8 cellular contexts compared by ENCODE assay signal in the genomic region with DNA sequence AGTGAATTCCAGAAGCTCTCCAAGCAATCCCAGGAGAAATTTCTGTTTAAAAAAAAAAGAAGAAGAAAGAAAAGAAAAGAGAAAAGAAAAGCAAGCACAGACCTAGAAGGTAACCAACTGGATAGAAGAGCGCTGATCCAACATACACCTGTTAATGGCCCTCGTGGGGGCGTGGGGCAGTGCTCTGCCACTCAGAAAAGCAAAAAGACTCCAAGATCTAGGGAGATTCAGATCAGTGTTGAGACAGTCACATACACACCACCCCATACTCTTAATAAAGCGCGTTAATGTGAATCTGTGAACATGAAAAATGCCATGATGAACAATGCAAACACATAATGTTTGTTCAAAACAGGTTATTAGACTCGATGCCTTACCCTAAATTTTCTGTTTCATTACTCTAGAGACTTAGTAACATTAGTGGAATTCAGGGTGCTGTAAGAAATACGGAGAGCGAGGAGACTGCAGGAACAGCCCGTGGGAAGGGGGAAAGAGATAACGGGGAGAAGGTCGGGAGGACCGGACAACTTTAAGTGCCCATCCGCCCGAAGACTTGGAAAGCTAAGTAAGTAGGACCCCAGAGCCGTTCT. TPM values are rescaled to one million over a fixed set of nuclear protein-coding genes. Genes with fewer than 3 reads are reported as not detected.
A peak's percentile ranks its signal among the peaks of the same experiment; 100 is the strongest.
DNase-seq lines count a peak whose midpoint lies in the region; ATAC-seq, FAIRE-seq and TF ChIP-seq lines count a peak whose summit lies in the region.

No MANE protein-coding gene starts in this region.

- no peak overlapping the region for H2BK15ac ChIP-seq in IMR-90 (ENCODE audit: low read depth, low read length)

- peak overlapping the region; percentile 4 to 82; a peak in 3 of 4 replicates for H4K8ac ChIP-seq in IMR-90 (ENCODE audit: low read depth in 2 of 2, low read length in 2 of 2)

- dilution Hi-C loops in IMR-90 (cut with HindIII; ENCODE audit: low sequenced_read_pairs, unreplicated experiment), result no loop called here

- peaks cover 6% of the 10 kb centered on the region; the same call in 1 of the 2 replicates for H3K4me1 ChIP-seq in IMR-90 (ENCODE audit: control insufficient read depth, insufficient read depth, low read length)
- peaks cover 6 to 13% of the 10 kb centered on the region in 2 donors for H3K4me1 ChIP-seq in mucosa of rectum (ENCODE audit: control insufficient read depth in 2 of 2, insufficient read depth in 2 of 2, low read length in 2 of 2)

- peaks cover 24 to 41% of the 10 kb centered on the region in 2 experiments for H3K79me1 ChIP-seq in IMR-90 (ENCODE audit: low read depth in 1 of 2, low read length in 2 of 2)

- BruUV-seq in IMR-90 (replicated peaks; lab: Mats Ljungman, UMichigan), result TSS peak; percentile 82

- H3K9ac ChIP-seq in IMR-90 (ENCODE audit: low read depth, low read length), result peak overlapping the region; percentile 80
- peak overlapping the region; percentile 54 to 60 for H3K9ac ChIP-seq in mucosa of rectum (ENCODE audit: low read depth in 1 of 2, low read length in 2 of 2)

- H3K4ac ChIP-seq in IMR-90 (ENCODE audit: low read depth, low read length), result peak overlapping the region; percentile 44; the same call in 1 of the 2 replicates

- peak overlapping the region; percentile 57 for H2BK120ac ChIP-seq in IMR-90 (ENCODE audit: low read depth, low read length)

- peaks cover 5% of the 10 kb centered on the region for H3K36me3 ChIP-seq in IMR-90 (ENCODE audit: control insufficient read depth, insufficient read depth, low read length)
- H3K36me3 ChIP-seq in mucosa of rectum (ENCODE audit: control insufficient read depth in 2 of 2, insufficient read depth in 2 of 2, low read length in 2 of 2), result peaks cover 10 to 16% of the 10 kb centered on the region in 2 donors

- TF ChIP-seq CTCF in AG09309 (IDR thresholded peaks at IDR 0.05; ENCODE audit: control insufficient read depth, insufficient read depth, low read depth, low read length, missing control alignments) (no peak), IMR-90 (conservative IDR thresholded peaks at IDR 0.05; ENCODE audit: low read depth, low read length) (no peak), choroid plexus epithelial cell (conservative IDR thresholded peaks at IDR 0.05; ENCODE audit: low read depth, low read length) (no peak)

- no peak overlapping the region for H4K5ac ChIP-seq in IMR-90 (ENCODE audit: low read depth, low read length)

- H3K4me2 ChIP-seq in IMR-90 (ENCODE audit: low read depth, low read length), result peak overlapping the region; percentile 90

- H3K27me3 ChIP-seq in IMR-90 (ENCODE audit: control insufficient read depth, insufficient read depth, low read length) (no peaks in the 10 kb centered on the region), mucosa of rectum (ENCODE audit: control insufficient read depth in 2 of 2, insufficient read depth in 2 of 2, low read length in 2 of 2) (no peaks in the 10 kb centered on the region)

- H2BK5ac ChIP-seq in IMR-90 (ENCODE audit: low read depth, low read length, poor library complexity, severe bottlenecking), result no peak overlapping the region

- no peaks in the 10 kb centered on the region for H3K9me3 ChIP-seq in IMR-90 (ENCODE audit: control insufficient read depth, insufficient read depth, low read length)
- H3K9me3 ChIP-seq in mucosa of rectum (ENCODE audit: control insufficient read depth in 2 of 2, low read length in 2 of 2), result no peaks in the 10 kb centered on the region

- peak overlapping the region; percentile 89 for H2AFZ ChIP-seq in IMR-90 (replicated peaks; ENCODE audit: low read length, poor library complexity)

- no peak for FAIRE-seq in RCC 7860 (lab: Jason Lieb, UNC)

- CTCF ChIA-PET in IMR-90 (lab: Yijun Ruan, JAX), result interaction anchor here (0.6 to 1.4 kb wide), 2 partner anchors 19 to 255 kb away, joined by 3 to 4 read pairs; no protein-coding TSS in a partner anchor

- H2AK5ac ChIP-seq in IMR-90 (ENCODE audit: low read depth, low read length), result no peak overlapping the region

- in situ Hi-C loops in IMR-90 (cut with MboI; ENCODE audit: low sequenced_read_pairs), result loop anchor here (5.0 to 25.0 kb wide), 2 partner anchors 250 to 1030 kb away; no protein-coding TSS in a partner anchor

- ATAC-seq in IMR-90 (ENCODE audit: low read depth), result peak; percentile 28
- ATAC-seq in GM21723 (IDR thresholded peaks at IDR 0.05; ENCODE audit: unreplicated experiment), result no peak

- WGBS in IMR-90 (ENCODE audit: extremely low coverage in 2 of 2, insufficient read length in 1 of 2), 2 experiments, result no CpG with 5 or more reads among the region's 15 CpGs

- no peak overlapping the region for H2AK9ac ChIP-seq in IMR-90 (replicated peaks; ENCODE audit: low read depth, low read length, poor library complexity)

- H3K4me3 ChIP-seq in AG09309 (ENCODE audit: control insufficient read depth, low read depth, low read length), result peak overlapping the region; percentile 89
- H3K4me3 ChIP-seq in IMR-90 (ENCODE audit: insufficient read depth, low read depth, low read length), result peak overlapping the region; percentile 48
- peak overlapping the region; percentile 81 for H3K4me3 ChIP-seq in choroid plexus epithelial cell (ENCODE audit: low read depth, low read length)
- peak overlapping the region; percentile 98 to 100 for H3K4me3 ChIP-seq in mucosa of rectum (ENCODE audit: low read length in 2 of 2)

- no peak for TF ChIP-seq RAD21 in IMR-90 (IDR thresholded peaks at IDR 0.05; ENCODE audit: low read length)

- H3K18ac ChIP-seq in IMR-90 (ENCODE audit: low read depth, low read length), result no peak overlapping the region

- H3K9me1 ChIP-seq in IMR-90 (ENCODE audit: insufficient read depth, low read length), result peaks cover 3% of the 10 kb centered on the region; the same call in 1 of the 2 replicates

- DNase-seq in AG09309 (ENCODE audit: low read depth) (no peak), IMR-90 (no peak), choroid plexus epithelial cell (ENCODE audit: low read depth) (no peak), activated gamma-delta T cell treated with Interleukin-2 at 50 U/mL for 16 hours (no peak), RCC 7860 (ENCODE audit: low spot score) (no peak), hippocampal formation (lab: John Stamatoyannopoulos, UW) (no peak)

- POLR2A ChIA-PET in IMR-90 (lab: Charles Lee; ENCODE audit: unreplicated experiment), result no interaction called here

- intact Hi-C loops in IMR-90 (cut with micrococcal nuclease), result loop anchor here (1.0 to 5.0 kb wide), 3 partner anchors 118 to 260 kb away; a partner anchor contains a TSS

- no peak overlapping the region for H2BK20ac ChIP-seq in IMR-90 (ENCODE audit: low read depth, low read length)

- peak overlapping the region; percentile 65; the same call in 1 of the 2 replicates for H3K14ac ChIP-seq in IMR-90 (replicated peaks; ENCODE audit: low read depth, low read length)

- peak overlapping the region; percentile 38 for H3K27ac ChIP-seq in IMR-90 (ENCODE audit: insufficient read depth, low read length)
- H3K27ac ChIP-seq in mucosa of rectum (ENCODE audit: low read depth in 2 of 2, low read length in 2 of 2), result peak overlapping the region; percentile 49 to 50

- no peaks in the 10 kb centered on the region for H4K20me1 ChIP-seq in IMR-90 (ENCODE audit: insufficient read depth, low read length)

- no peak overlapping the region for H3K56ac ChIP-seq in IMR-90 (ENCODE audit: extremely low read depth, insufficient read depth, low read length)

- H4K91ac ChIP-seq in IMR-90 (ENCODE audit: insufficient read depth, low read depth, low read length), result no peak overlapping the region

- no peak for TF ChIP-seq POLR2A in IMR-90 (IDR thresholded peaks at IDR 0.05; ENCODE audit: low read depth, low read length)

- H3K23ac ChIP-seq in IMR-90 (ENCODE audit: low read depth, low read length), result peak overlapping the region; percentile 80

TF ChIP-seq in IMR-90, 13 proteins besides CTCF, POLR2A, EP300 and RAD21:
- TF ChIP-seq FOS (IDR thresholded peaks at IDR 0.05; ENCODE audit: low read depth, low read length) (0 out of 2 replicates have a peak, but pooled peaks have one; percentile 1), CHD1 (IDR thresholded peaks at IDR 0.05; ENCODE audit: low read depth, low read length) (no peak)
TF ChIP-seq in IMR-90: peak in this region for 1.

RNA-seq across cellular contexts. Expression of a gene that starts 0.4 kb away (rescaled TPM):
- 18.3 and 44.4 TPM in 2 replicates for total RNA-seq in IMR-90 (2012; rRNA removed)
- polyA plus RNA-seq in IMR-90 (2012; rRNA removed), result 14.6 and 22.4 TPM in 2 replicates
- polyA plus RNA-seq in IMR-90 (2012; cell fraction: cytosol; rRNA removed), result 2.4 and 3.8 TPM in 2 replicates
- 0.62 and 4.6 TPM in 2 replicates for polyA plus RNA-seq in IMR-90 (2012; cell fraction: nucleus; rRNA removed; ENCODE audit: low replicate concordance)

RNA-seq across cellular contexts. Expression of a gene that starts 0.8 kb away (rescaled TPM):
- total RNA-seq in IMR-90 (2012; rRNA removed), result 24.2 and 38.9 TPM in 2 replicates
- polyA plus RNA-seq in IMR-90 (2012; rRNA removed), result 11.4 and 14.2 TPM in 2 replicates
- polyA plus RNA-seq in IMR-90 (2012; cell fraction: cytosol; rRNA removed), result 0.90 and 2.4 TPM in 2 replicates
- 0.88 and 15.0 TPM in 2 replicates for polyA plus RNA-seq in IMR-90 (2012; cell fraction: nucleus; rRNA removed; ENCODE audit: low replicate concordance)

Comparison
In these comparisons a context has a peak if more than half of its experiments do, and no peak if none do; other contexts are left out.
1. H3K4me3 ChIP-seq: peak in every context shown above with its lines; median percentile 99 in mucosa of rectum; 89 in AG09309; 81 in choroid plexus epithelial cell; 48 in IMR-90.